Comparison of ENCODE assay signal across 1 cellular context in the genomic region with DNA sequence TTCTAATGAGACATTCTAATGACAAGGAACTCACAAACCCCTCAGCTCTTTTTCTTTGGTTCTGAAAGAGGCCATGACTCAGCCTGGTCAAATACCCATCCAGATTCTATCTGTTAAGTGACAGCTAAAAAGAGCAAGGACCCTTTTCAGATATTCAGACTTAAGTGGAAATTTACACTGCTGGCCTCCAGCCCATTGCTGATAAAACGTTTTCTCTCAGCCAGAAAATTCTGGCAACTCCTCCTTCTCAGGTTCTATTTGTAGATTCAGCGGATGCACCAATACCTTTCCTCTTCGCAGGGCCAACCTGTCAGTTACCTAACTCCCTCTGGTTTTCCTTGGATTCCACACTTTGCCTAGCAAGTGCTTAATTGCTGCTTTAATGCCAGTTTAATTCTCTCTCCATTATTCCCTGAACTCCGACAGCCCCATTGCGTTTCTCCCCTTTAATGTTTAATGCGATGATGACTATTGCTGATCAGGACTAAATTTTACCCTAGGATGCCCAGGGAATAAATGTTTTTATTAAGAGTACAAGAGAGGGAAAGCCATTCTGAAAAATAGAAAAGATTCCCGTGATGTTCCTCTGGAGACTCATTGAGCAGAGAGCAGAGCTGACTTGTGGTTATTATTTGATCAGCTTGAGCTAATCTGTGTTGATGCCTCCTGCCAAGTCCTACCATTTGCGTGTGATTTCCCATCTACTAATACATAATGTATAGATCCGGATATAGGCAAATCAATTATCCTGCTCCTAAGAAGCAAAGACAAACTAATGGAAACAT.
TF ChIP-seq lines count a peak whose summit lies in the region.

No MANE protein-coding gene starts in this region.

TF ChIP-seq in neural cell, 6 proteins besides CTCF, POLR2A, EP300 and RAD21 (continued from another document):
- peak; percentile 53 for TF ChIP-seq REST (IDR thresholded peaks at IDR 0.05; ENCODE audit: borderline replicate concordance)
- TF ChIP-seq MXI1 (conservative IDR thresholded peaks at IDR 0.05; ENCODE audit: poor library complexity, severe bottlenecking): no peak
- no peak for TF ChIP-seq SMC3 (conservative IDR thresholded peaks at IDR 0.05; ENCODE audit: poor library complexity)
- no peak for TF ChIP-seq EZH2 (IDR thresholded peaks at IDR 0.05; ENCODE audit: borderline replicate concordance, insufficient read depth, low read length, poor library complexity, severe bottlenecking)
- no peak for TF ChIP-seq TAF1 (IDR thresholded peaks at IDR 0.05; ENCODE audit: low read depth)
